Comparison of ENCODE assay signal across 8 cellular contexts in the genomic region with DNA sequence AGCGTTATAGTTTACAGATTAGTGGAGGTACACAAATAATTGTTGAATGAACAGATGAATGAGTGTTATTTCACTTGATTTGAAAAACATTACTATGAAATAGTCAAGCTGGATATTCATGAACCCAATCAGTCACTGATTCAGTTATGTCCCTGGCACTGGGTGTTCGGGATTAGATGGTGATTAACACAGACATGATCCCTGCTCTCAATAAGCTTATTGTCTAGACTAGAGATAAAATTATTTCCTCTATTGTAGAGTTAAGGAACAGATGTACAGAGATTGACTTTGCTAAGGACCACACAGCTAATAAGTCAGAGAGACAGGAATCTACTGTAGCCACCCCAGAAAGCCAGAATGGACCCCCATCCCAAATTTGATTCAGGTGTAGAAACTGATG. TPM values are rescaled to one million over a fixed set of nuclear protein-coding genes. Genes with fewer than 3 reads are reported as not detected.
DNase-seq lines count a peak whose midpoint lies in the region; ATAC-seq and TF ChIP-seq lines count a peak whose summit lies in the region.

No MANE protein-coding gene starts in this region.

- H3K36me3 ChIP-seq in A673 (ENCODE audit: insufficient read depth, low read length, poor library complexity, severe bottlenecking): no peaks in the 10 kb centered on the region
- H3K36me3 ChIP-seq in HCT116 (ENCODE audit: control insufficient read depth in 1 of 2, insufficient read depth in 2 of 2, low read length in 2 of 2): no peaks in the 10 kb centered on the region
- no peaks in the 10 kb centered on the region for H3K36me3 ChIP-seq in right lobe of liver

- H3K9me3 ChIP-seq in A673 (ENCODE audit: low read depth, low read length, poor library complexity, severe bottlenecking) (no peaks in the 10 kb centered on the region), HCT116 (ENCODE audit: control insufficient read depth in 1 of 2, insufficient read depth in 1 of 2, low read depth in 1 of 2, low read length in 2 of 2) (no peaks in the 10 kb centered on the region), right lobe of liver (no peaks in the 10 kb centered on the region)

- in situ Hi-C loops in astrocyte of the spinal cord (cut with HindIII; ENCODE audit: low sequenced_read_pairs): no loop called here

- H3K4me1 ChIP-seq in A673 (ENCODE audit: insufficient read depth, low read length, poor library complexity, severe bottlenecking): peaks cover 3% of the 10 kb centered on the region
- peaks cover 0 to 15% of the 10 kb centered on the region in 2 experiments; a peak in 1 of 4 replicates for H3K4me1 ChIP-seq in HCT116 (ENCODE audit: control insufficient read depth in 1 of 2, insufficient read depth in 2 of 2, low read length in 2 of 2)
- no peaks in the 10 kb centered on the region for H3K4me1 ChIP-seq in right lobe of liver

- WGBS in right lobe of liver (ENCODE audit: insufficient coverage, low coverage, low lambda C conversion rate, missing lambda C conversion rate): 40% methylated on average over 2 of the region's 2 CpGs

- POLR2A ChIA-PET in A673 (lab: Charles Lee; ENCODE audit: low non-redundant PET) (no interaction called here), HCT116 (lab: Charles Lee) (no interaction called here)

- TF ChIP-seq RAD21 in HCT116 (IDR thresholded peaks at IDR 0.05; ENCODE audit: low read depth): no peak

- intact Hi-C loops in A673 (cut with micrococcal nuclease; ENCODE audit: unreplicated experiment) (loop anchor here (2.0 kb wide), 2 partner anchors 73 to 103 kb away; no protein-coding TSS in a partner anchor), HCT116 (cut with micrococcal nuclease) (loop anchor here (2.0 kb wide), 1 partner anchor 103 kb away; no protein-coding TSS in a partner anchor), right lobe of liver (cut with DNase I) (no loop called here)

- ATAC-seq in HCT116: no peak
- no peak for ATAC-seq in right lobe of liver
- no peak for ATAC-seq in GM19455 (IDR thresholded peaks at IDR 0.05; ENCODE audit: unreplicated experiment)

- TF ChIP-seq POLR2A in HCT116 (IDR thresholded peaks at IDR 0.05; ENCODE audit: borderline replicate concordance, extremely low read depth, insufficient read depth, insufficient read length) (no peak), right lobe of liver (IDR thresholded peaks at IDR 0.05) (no peak)

- DNase-seq in A673 (ENCODE audit: low spot score): peak; percentile 12
- DNase-seq in HCT116 (ENCODE audit: low read depth, low spot score): no peak
- DNase-seq in astrocyte of the spinal cord (ENCODE audit: low read depth, low spot score): no peak
- no peak for DNase-seq in right lobe of liver
- DNase-seq in substantia nigra (lab: John Stamatoyannopoulos, UW): no peak
- no peak for DNase-seq in HCEC 1CT
- DNase-seq in NCI-H2171 treated with DMSO at 0.1 percent for 48 hours (lab: John Stamatoyannopoulos, UW): no peak

- H3K4me2 ChIP-seq in HCT116 (ENCODE audit: low read length): peak overlapping the region; percentile 79

- H4K20me1 ChIP-seq in HCT116 (ENCODE audit: insufficient read depth): no peaks in the 10 kb centered on the region

- H3K9ac ChIP-seq in HCT116 (ENCODE audit: low read length): peak overlapping the region; percentile 59; the same call in 1 of the 2 replicates

- RAD21 ChIA-PET in HCT116 (lab: Charles Lee; ENCODE audit: low non-redundant PET in 1 of 2, low total read pairs in 2 of 2, uncharacterized antibody in 2 of 2, unreplicated experiment in 2 of 2): no interaction called here

- H3K27me3 ChIP-seq in A673 (replicated peaks; ENCODE audit: insufficient read depth, low read depth, low read length, poor library complexity) (no peaks in the 10 kb centered on the region), HCT116 (ENCODE audit: insufficient read depth, low read length) (no peaks in the 10 kb centered on the region), right lobe of liver (no peaks in the 10 kb centered on the region)

- CTCF ChIA-PET in A673 (lab: Charles Lee) (interaction anchor here (1.2 kb wide), 1 partner anchor 103 kb away, joined by 4 read pairs; no protein-coding TSS in a partner anchor), HCT116 (lab: Charles Lee) (interaction anchor here (2.6 kb wide), 1 partner anchor 74 kb away, joined by 17 read pairs; no protein-coding TSS in a partner anchor)

- H3K27ac ChIP-seq in A673 (ENCODE audit: low read depth, low read length, poor library complexity, severe bottlenecking): no peak overlapping the region
- H3K27ac ChIP-seq in HCT116 (ENCODE audit: low read depth, low read length): no peak overlapping the region
- no peak overlapping the region for H3K27ac ChIP-seq in right lobe of liver
- no peak overlapping the region for H3K27ac ChIP-seq in substantia nigra (ENCODE audit: low read depth, low read length, poor library complexity, severe bottlenecking)

- peak overlapping the region; percentile 42 for H2AFZ ChIP-seq in HCT116 (ENCODE audit: low read depth, low read length, poor library complexity, severe bottlenecking)

- H3K9me2 ChIP-seq in HCT116 (ENCODE audit: insufficient read depth): no peaks in the 10 kb centered on the region

- TF ChIP-seq CTCF in A673 (conservative IDR thresholded peaks at IDR 0.05; ENCODE audit: low read depth, low read length): no peak
- TF ChIP-seq CTCF in HCT116 (IDR thresholded peaks at IDR 0.05 in 2 of 3, conservative IDR thresholded peaks at IDR 0.05 in 1 of 3; ENCODE audit: borderline replicate concordance in 1 of 3, insufficient read depth in 1 of 3, low read depth in 2 of 3, low read length in 2 of 3): no peak
- no peak for TF ChIP-seq CTCF in astrocyte of the spinal cord (IDR thresholded peaks at IDR 0.05; ENCODE audit: low read depth, low read length)
- no peak for TF ChIP-seq CTCF in right lobe of liver (IDR thresholded peaks at IDR 0.05)

- peak overlapping the region; percentile 56 for H3K4me3 ChIP-seq in A673 (ENCODE audit: low read depth, low read length, poor library complexity, severe bottlenecking)
- peak overlapping the region; percentile 66 to 74 for H3K4me3 ChIP-seq in HCT116 (replicated peaks in 1 of 2; ENCODE audit: low read depth in 1 of 2, low read length in 2 of 2)
- H3K4me3 ChIP-seq in astrocyte of the spinal cord (ENCODE audit: low read depth, low read length): peak overlapping the region; percentile 78
- peak overlapping the region; percentile 61 to 67 (median 61) for H3K4me3 ChIP-seq in right lobe of liver

- no peaks in the 10 kb centered on the region for H3K79me2 ChIP-seq in HCT116 (ENCODE audit: insufficient read depth, low read length)

- BruUV-seq in A673 (replicated peaks; lab: Mats Ljungman, UMichigan) (no TSS peak), HCT116 (replicated peaks; lab: Mats Ljungman, UMichigan) (no TSS peak)

TF ChIP-seq in HCT116, 20 proteins besides CTCF, POLR2A, EP300 and RAD21:
- TF ChIP-seq, protein P1, sequence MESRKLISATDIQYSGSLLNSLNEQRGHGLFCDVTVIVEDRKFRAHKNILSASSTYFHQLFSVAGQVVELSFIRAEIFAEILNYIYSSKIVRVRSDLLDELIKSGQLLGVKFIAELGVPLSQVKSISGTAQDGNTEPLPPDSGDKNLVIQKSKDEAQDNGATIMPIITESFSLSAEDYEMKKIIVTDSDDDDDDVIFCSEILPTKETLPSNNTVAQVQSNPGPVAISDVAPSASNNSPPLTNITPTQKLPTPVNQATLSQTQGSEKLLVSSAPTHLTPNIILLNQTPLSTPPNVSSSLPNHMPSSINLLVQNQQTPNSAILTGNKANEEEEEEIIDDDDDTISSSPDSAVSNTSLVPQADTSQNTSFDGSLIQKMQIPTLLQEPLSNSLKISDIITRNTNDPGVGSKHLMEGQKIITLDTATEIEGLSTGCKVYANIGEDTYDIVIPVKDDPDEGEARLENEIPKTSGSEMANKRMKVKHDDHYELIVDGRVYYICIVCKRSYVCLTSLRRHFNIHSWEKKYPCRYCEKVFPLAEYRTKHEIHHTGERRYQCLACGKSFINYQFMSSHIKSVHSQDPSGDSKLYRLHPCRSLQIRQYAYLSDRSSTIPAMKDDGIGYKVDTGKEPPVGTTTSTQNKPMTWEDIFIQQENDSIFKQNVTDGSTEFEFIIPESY (IDR thresholded peaks at IDR 0.05; ENCODE audit: extremely low read depth, insufficient replicate concordance, low read length): no peak
- TF ChIP-seq CEBPB (IDR thresholded peaks at IDR 0.05; ENCODE audit: low read depth): no peak
- no peak for TF ChIP-seq SP1 (IDR thresholded peaks at IDR 0.05; ENCODE audit: low read depth)
- TF ChIP-seq TCF7L2 (IDR thresholded peaks at IDR 0.05; ENCODE audit: borderline replicate concordance, extremely low read depth, insufficient read depth, insufficient read length): no peak
- no peak for TF ChIP-seq FOSL1 (IDR thresholded peaks at IDR 0.05; ENCODE audit: low read depth)
- no peak for TF ChIP-seq EZH2phosphoT487 (IDR thresholded peaks at IDR 0.05; ENCODE audit: borderline replicate concordance)
- no peak for TF ChIP-seq CBX3 (IDR thresholded peaks at IDR 0.05; ENCODE audit: low read depth)
- no peak for TF ChIP-seq EZH2 (IDR thresholded peaks at IDR 0.05)
- TF ChIP-seq ZNF274 (IDR thresholded peaks at IDR 0.05; ENCODE audit: low read depth, low read length): no peak
- no peak for TF ChIP-seq YY1 (IDR thresholded peaks at IDR 0.05; ENCODE audit: extremely low read depth, insufficient replicate concordance, low read depth, low read length)
- no peak for TF ChIP-seq ATF3 (IDR thresholded peaks at IDR 0.05)

RNA-seq across cellular contexts. Expression of gene GRAMD1C, which starts 1.0 kb away (rescaled TPM):
- total RNA-seq in A673 (2021) (3.1 and 4.5 TPM in 2 replicates), HCT116 (2021; ENCODE audit: unreplicated experiment) (7.9 TPM), right lobe of liver (10 to 100 TPM in 4 of 6 experiments, 1 to 10 TPM in 2; 7.6 to 16.9 (median 11.1) TPM)
- polyA plus RNA-seq in HCT116 (2012): 1.1 and 3.6 TPM in 2 replicates

Comparison
In these comparisons a context has a peak if more than half of its experiments do, and no peak if none do; other contexts are left out.
1. intact Hi-C loops: an anchor here in A673 (2.0 kb wide) and HCT116 (2.0 kb wide); none called in right lobe of liver.